Comparison of ENCODE assay signal across 17 cellular contexts in the genomic region with DNA sequence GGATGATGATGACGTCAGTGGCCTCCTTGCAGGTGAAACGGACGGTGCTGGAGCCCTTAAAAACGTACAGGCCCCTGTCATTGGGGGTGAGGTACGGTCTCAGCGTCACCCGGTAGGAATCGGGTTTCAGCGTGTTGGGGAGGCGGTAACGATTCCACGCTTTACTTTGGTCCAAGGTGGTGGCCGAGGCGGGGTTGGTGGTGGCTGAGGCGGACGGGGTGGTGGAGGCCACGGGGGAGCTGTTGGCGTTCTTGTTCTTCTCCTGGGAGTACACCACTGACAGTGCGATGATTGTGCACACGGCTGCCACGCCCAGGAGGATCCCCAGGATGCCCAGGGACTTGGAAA. TPM values are rescaled to one million over a fixed set of nuclear protein-coding genes. Genes with fewer than 3 reads are reported as not detected.
"Had no signal": no experiment of that assay in that cellular context is flagged by ENCODE, and none has a peak within 500 bp of the region (broad histone marks: within the 10 kb centered on the region; RNA-seq: fewer than 3 reads in every experiment).

No MANE protein-coding gene starts in this region.

- H3K27me3 ChIP-seq: cardiac muscle cell, dorsolateral prefrontal cortex, ovary had no signal

- H3K36me3 ChIP-seq: cardiac muscle cell, ovary had no signal

- ATAC-seq: activated CD4-positive, alpha-beta T cell treated with anti-CD3 and anti-CD28 coated beads for 36 hours; activated CD8-positive, alpha-beta memory T cell treated with anti-CD3 and anti-CD28 coated beads, Interleukin-2, amount 10 ng/mL, durations not matched to agents 7 days and 5 days; stimulated activated memory B cell treated with anti-CD40 and anti-IgM and Interleukin-4, amounts not matched to agents 10 μg/mL and 1 μg/mL and 100 μg/mL, for 72 hours had no signal

- H3K9me3 ChIP-seq: esophagus muscularis mucosa, left ventricle myocardium inferior, ovary, tibial artery had no signal

- H3K27ac ChIP-seq: cardiac muscle cell, dorsolateral prefrontal cortex, esophagus muscularis mucosa, left ventricle myocardium inferior, ovary, tibial artery had no signal

- H3K4me3 ChIP-seq: cardiac muscle cell, dorsolateral prefrontal cortex, esophagus muscularis mucosa, left ventricle myocardium inferior, ovary, tibial artery had no signal

- FAIRE-seq: astrocyte, urothelium cell line had no signal

- DNase-seq: activated CD4-positive, alpha-beta memory T cell treated with anti-CD3 and anti-CD28 coated beads for 36 hours; activated CD4-positive, alpha-beta T cell treated with anti-CD3 and anti-CD28 coated beads for 36 hours; activated CD8-positive, alpha-beta memory T cell treated with anti-CD3 and anti-CD28 coated beads, Interleukin-2, amount 10 ng/mL, durations not matched to agents 7 days and 5 days; activated naive CD4-positive, alpha-beta T cell treated with anti-CD3 and anti-CD28 coated beads, Interleukin-2, amount 50 U/mL, for 16 hours; activated T-cell treated with anti-CD3 and anti-CD28 coated beads, Interleukin-2, amount 50 U/mL, for 1 hour; dorsolateral prefrontal cortex; hypothalamus; left ventricle myocardium inferior; mesenchymal stem cell; ovary; tibial artery had no signal

RNA-seq across cellular contexts. Expression of gene MESP2, which starts 30.1 kb away (rescaled TPM):
- total RNA-seq: activated CD4-positive, alpha-beta memory T cell treated with anti-CD3 and anti-CD28 coated beads for 36 hours; activated CD8-positive, alpha-beta memory T cell treated with anti-CD3 and anti-CD28 coated beads, Interleukin-2, amount 10 ng/mL, durations not matched to agents 7 days and 5 days; astrocyte; esophagus muscularis mucosa; glomerular endothelial cell; ovary had no signal

RNA-seq across cellular contexts. Expression of gene MESP1, which starts 55.1 kb away (rescaled TPM):
- total RNA-seq: astrocyte had no signal
